Comparison of ENCODE assay signal across 1 cellular context in genomic region chr12:54273981-54274380, GRCh38.
TF ChIP-seq lines count a peak whose summit lies in the region.

No MANE protein-coding gene starts in this region.

TF ChIP-seq in GM23338, 12 proteins besides CTCF, POLR2A, EP300 and RAD21 (continued from another document):
- TF ChIP-seq ZNF331 (CRISPR knock-in tag; IDR thresholded peaks at IDR 0.05; ENCODE audit: low read depth) (no peak), JUNB (IDR thresholded peaks at IDR 0.05; ENCODE audit: unreplicated experiment) (no peak), NANOG (IDR thresholded peaks at IDR 0.05; ENCODE audit: borderline replicate concordance) (no peak), CREB1 (CRISPR knock-in tag; IDR thresholded peaks at IDR 0.05; ENCODE audit: low read depth) (no peak)
